ENCODE assay signal across 17 cellular contexts in genomic region chr3:123423026-123423425, GRCh38. TPM values are rescaled to one million over a fixed set of nuclear protein-coding genes. Genes with fewer than 3 reads are reported as not detected.
A peak's percentile ranks its signal among the peaks of the same experiment; 100 is the strongest.
DNase-seq lines count a peak whose midpoint lies in the region; ATAC-seq and TF ChIP-seq lines count a peak whose summit lies in the region.
"Had no signal": no experiment of that assay in that cellular context is flagged by ENCODE, and none has a peak within 500 bp of the region (broad histone marks: within the 10 kb centered on the region; RNA-seq: fewer than 3 reads in every experiment).

No MANE protein-coding gene starts in this region.

- H3K4me3 ChIP-seq in esophagus muscularis mucosa (peak overlapping the region in 1 of 4 donors; percentile 1), stomach smooth muscle (ENCODE audit: low read length in 2 of 2) (peak overlapping the region in 1 of 2 donors; percentile 29)
- H3K4me3 ChIP-seq: suprapubic skin had no signal

- no peak overlapping the region for H3K4me3 Mint-ChIP-seq in HFFc6
- H3K4me3 Mint-ChIP-seq: central memory CD8-positive, alpha-beta T cell; natural killer cell had no signal

- H3K27me3 Mint-ChIP-seq in HFFc6 (ENCODE audit: insufficient read depth) = peaks cover 64% of the 10 kb centered on the region

- H3K9me3 ChIP-seq in esophagus muscularis mucosa (no peaks in the 10 kb centered on the region), stomach smooth muscle (ENCODE audit: control insufficient read depth in 2 of 2, low read length in 2 of 2) (no peaks in the 10 kb centered on the region)
- H3K9me3 ChIP-seq: suprapubic skin had no signal

- H3K36me3 ChIP-seq in esophagus muscularis mucosa = no peaks in the 10 kb centered on the region
- peaks cover 0 to 2% of the 10 kb centered on the region in 2 donors for H3K36me3 ChIP-seq in stomach smooth muscle (ENCODE audit: control insufficient read depth in 2 of 2, insufficient read depth in 2 of 2, low read length in 2 of 2)
- H3K36me3 ChIP-seq: suprapubic skin had no signal

- DNase-seq in M059J (ENCODE audit: low read depth) (peak; percentile 20), esophagus muscularis mucosa (ENCODE audit: extremely low spot score) (no peak), left colon (peak; percentile 80 to 83), NCI-H128 (lab: John Stamatoyannopoulos, UW; ENCODE audit: unreplicated experiment) (no peak), NCI-H1092 (lab: John Stamatoyannopoulos, UW) (no peak), HFFc6 (no peak)
- DNase-seq in activated CD4-positive, alpha-beta T cell treated with anti-CD3 and anti-CD28 coated beads for 1 hour = no peak
- DNase-seq: activated CD4-positive, alpha-beta T cell treated with anti-CD3 and anti-CD28 coated beads, Interleukin-2, amount 50 U/mL, for 1 hour; activated effector memory CD4-positive, alpha-beta T cell treated with anti-CD3 and anti-CD28 coated beads, Interleukin-2, amount 50 U/mL, for 16 hours; effector memory CD4-positive, alpha-beta T cell; mesenchymal stem cell; natural killer cell; NCI-H1436; NCI-H69 had no signal

- ATAC-seq in left colon = peak; percentile 86
- ATAC-seq: natural killer cell had no signal

- 58% methylated on average over 6 of the region's 12 CpGs for WGBS in esophagus muscularis mucosa

- no peak for TF ChIP-seq EP300 in esophagus muscularis mucosa (IDR thresholded peaks at IDR 0.05)

- H3K36me3 Mint-ChIP-seq in HFFc6 (ENCODE audit: low read depth) = no peaks in the 10 kb centered on the region
- H3K36me3 Mint-ChIP-seq: natural killer cell had no signal

- H3K27me3 ChIP-seq in esophagus muscularis mucosa (no peaks in the 10 kb centered on the region), stomach smooth muscle (ENCODE audit: control insufficient read depth in 1 of 2, insufficient read depth in 2 of 2, low read length in 2 of 2) (no peaks in the 10 kb centered on the region)
- H3K27me3 ChIP-seq: suprapubic skin had no signal

- H3K9me3 Mint-ChIP-seq in HFFc6 = no peaks in the 10 kb centered on the region
- H3K9me3 Mint-ChIP-seq: central memory CD8-positive, alpha-beta T cell; natural killer cell had no signal

- H3K27ac Mint-ChIP-seq in HFFc6 = no peak overlapping the region
- H3K27ac Mint-ChIP-seq: natural killer cell had no signal

- peaks cover 85 to 100% (median 99%) of the 10 kb centered on the region in 4 donors for H3K4me1 ChIP-seq in esophagus muscularis mucosa
- peaks cover 94% of the 10 kb centered on the region for H3K4me1 ChIP-seq in stomach smooth muscle (ENCODE audit: control insufficient read depth, insufficient read depth, low read length)

- no peak overlapping the region for H3K9ac ChIP-seq in stomach smooth muscle (ENCODE audit: low read length in 2 of 2)

- H3K4me1 Mint-ChIP-seq in HFFc6 (ENCODE audit: low read depth) = no peaks in the 10 kb centered on the region
- H3K4me1 Mint-ChIP-seq: natural killer cell had no signal

- TF ChIP-seq CTCF in esophagus muscularis mucosa (IDR thresholded peaks at IDR 0.05) = no peak
- TF ChIP-seq CTCF in HFFc6 (IDR thresholded peaks at IDR 0.05) = no peak

- H3K27ac ChIP-seq in esophagus muscularis mucosa (replicated peaks in 1 of 4) (peak overlapping the region; percentile 91 to 97 (median 94)), stomach smooth muscle (ENCODE audit: low read length) (peak overlapping the region; percentile 93)
- H3K27ac ChIP-seq: suprapubic skin had no signal

- intact Hi-C loops in esophagus muscularis mucosa (cut with DNase I) (no loop called here), left colon (cut with DNase I, micrococcal nuclease) (no loop called here)

- no peak for TF ChIP-seq POLR2A in esophagus muscularis mucosa (IDR thresholded peaks at IDR 0.05; ENCODE audit: low read depth)

RNA-seq across cellular contexts. Expression of gene ADCY5, which starts 25.9 kb away (rescaled TPM):
- total RNA-seq in M059J (2014; rRNA removed; shearing (Covaris generic)) = not detected in 2 replicates
- 100 to 1,000 TPM; 133 to 228 (median 189) TPM for total RNA-seq in esophagus muscularis mucosa
- 10 to 100 TPM in 1 of 2 donors, 1 to 10 TPM in 1; 4.5 to 17.4 TPM for total RNA-seq in left colon
- under 1 TPM; 0.09 to 0.95 (median 0.19) TPM for total RNA-seq in HFFc6 (2021; fragmentation: NEBNext Ultra II Directional; extraction: Animal tissue kit (Norgen Biotek cat#: 25700))
- total RNA-seq: natural killer cell had no signal

Comparison
In these comparisons a context has a peak if more than half of its experiments do, and no peak if none do; other contexts are left out.
1. DNase-seq: peak in M059J (single experiment) and left colon (2 of 2); none in esophagus muscularis mucosa (single experiment), NCI-H128 (single experiment), activated CD4-positive, alpha-beta T cell treated with anti-CD3 and anti-CD28 coated beads for 1 hour (single experiment), NCI-H1092 (single experiment) and HFFc6 (single experiment).
2. RNA of gene ADCY5, which starts 25.9 kb away (total RNA-seq): 133 to 228 TPM in esophagus muscularis mucosa; 4.5 to 17.4 TPM in left colon, 0.09 to 0.95 TPM in HFFc6 and not detected in M059J; every median in the first group is over 4 times any median in the second.